Comparison of ENCODE assay signal across 9 cellular contexts in the genomic region with DNA sequence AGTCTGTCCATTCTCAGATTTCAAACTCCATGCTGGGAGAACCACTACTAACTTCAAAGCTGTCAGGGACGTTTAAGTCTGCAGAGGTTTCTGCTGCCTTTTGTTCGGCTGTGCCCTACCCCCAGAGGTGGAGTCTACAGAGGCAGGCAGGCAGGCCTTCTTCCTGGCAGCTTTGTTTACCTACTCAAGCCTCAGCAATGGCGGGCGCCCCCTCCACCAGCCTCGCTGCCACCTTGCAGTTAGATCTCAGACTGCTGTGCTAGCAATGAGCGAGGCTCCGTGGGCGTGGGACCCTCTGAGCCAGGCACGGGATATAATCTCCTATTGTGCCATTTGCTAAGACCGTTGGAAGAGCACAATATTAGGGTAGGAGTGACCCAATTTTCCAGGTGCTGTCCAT. TPM values are rescaled to one million over a fixed set of nuclear protein-coding genes. Genes with fewer than 3 reads are reported as not detected.
A peak's percentile ranks its signal among the peaks of the same experiment; 100 is the strongest.
DNase-seq lines count a peak whose midpoint lies in the region; FAIRE-seq and TF ChIP-seq lines count a peak whose summit lies in the region.
"Not testable (repeated sequence)": the region's sequence is repeated elsewhere in the genome, so short reads cannot be mapped to it uniquely, and the experiment has no call there.
"Had no signal": no experiment of that assay in that cellular context is flagged by ENCODE, and none has a peak within 500 bp of the region (broad histone marks: within the 10 kb centered on the region; RNA-seq: fewer than 3 reads in every experiment).

No MANE protein-coding gene starts in this region.

- not testable (repeated sequence) for H3K27ac ChIP-seq in BLaER1; coronary artery; kidney (ENCODE audit: low read depth in 2 of 2, low read length in 2 of 2)

- not testable (repeated sequence) for TF ChIP-seq CTCF in coronary artery (IDR thresholded peaks at IDR 0.05); kidney (IDR thresholded peaks at IDR 0.05; ENCODE audit: borderline replicate concordance, extremely low read depth, insufficient read depth); osteocyte (IDR thresholded peaks at IDR 0.05); type B pancreatic cell (conservative IDR thresholded peaks at IDR 0.05)

- H3K4me2 ChIP-seq in BLaER1 = peak overlapping the region; percentile 30

- H3K9me3 Mint-ChIP-seq in osteocyte (ENCODE audit: unreplicated experiment); type B pancreatic cell: not testable (repeated sequence)

- not testable (repeated sequence) for H3K9ac ChIP-seq in BLaER1; kidney (ENCODE audit: low read length in 2 of 2)

- peak; percentile 3 for DNase-seq in DMS53 treated with DMSO at 0.1 percent for 48 hours (lab: John Stamatoyannopoulos, UW; ENCODE audit: unreplicated experiment)
- DNase-seq in activated CD8-positive, alpha-beta memory T cell treated with anti-CD3 and anti-CD28 coated beads, Interleukin-2, amount 50 U/mL, for 48 hours = peak; percentile 42
- peak; percentile 11 for DNase-seq in coronary artery (ENCODE audit: low spot score)
- peak; percentile 51 for DNase-seq in kidney
- DNase-seq in osteocyte (ENCODE audit: extremely low spot score, unreplicated experiment) = peak; percentile 60
- DNase-seq in type B pancreatic cell (ENCODE audit: extremely low spot score, unreplicated experiment) = peak; percentile 44

- H3K27ac Mint-ChIP-seq in osteocyte (ENCODE audit: unreplicated experiment); type B pancreatic cell: not testable (repeated sequence)

- H3K4me3 Mint-ChIP-seq in osteocyte (ENCODE audit: unreplicated experiment); type B pancreatic cell: not testable (repeated sequence)

- H3K4me3 ChIP-seq in BLaER1; coronary artery; kidney (ENCODE audit: low read length in 2 of 2): not testable (repeated sequence)

- H3K4me1 ChIP-seq in BLaER1 = peaks cover 50% of the 10 kb centered on the region
- not testable (repeated sequence) for H3K4me1 ChIP-seq in kidney (ENCODE audit: control insufficient read depth in 1 of 2, insufficient read depth in 1 of 2, low read depth in 1 of 2, low read length in 2 of 2)

- not testable (repeated sequence) for H4K20me1 ChIP-seq in BLaER1

- H3K36me3 Mint-ChIP-seq in osteocyte (ENCODE audit: unreplicated experiment); type B pancreatic cell: not testable (repeated sequence)

- not testable (repeated sequence) for H3K4me1 Mint-ChIP-seq in osteocyte (ENCODE audit: unreplicated experiment); type B pancreatic cell (ENCODE audit: unreplicated experiment)

- H3K27me3 Mint-ChIP-seq in osteocyte (ENCODE audit: unreplicated experiment) = peaks cover 21% of the 10 kb centered on the region
- peaks cover 42% of the 10 kb centered on the region for H3K27me3 Mint-ChIP-seq in type B pancreatic cell

- H3K9me3 ChIP-seq in BLaER1; kidney (ENCODE audit: control insufficient read depth in 1 of 2, low read length in 2 of 2): not testable (repeated sequence)

- FAIRE-seq in kidney (lab: Jason Lieb, UNC) = not testable (repeated sequence)

- not testable (repeated sequence) for H3K27me3 ChIP-seq in BLaER1

- intact Hi-C loops in kidney (cut with DNase I) = not testable (repeated sequence)

- not testable (repeated sequence) for H3K36me3 ChIP-seq in BLaER1; kidney (ENCODE audit: control insufficient read depth in 1 of 2, insufficient read depth in 2 of 2, low read length in 2 of 2)

RNA-seq across cellular contexts. Expression of a gene that starts 27.5 kb away (rescaled TPM):
- 0.16 TPM for total RNA-seq in kidney
- polyA plus RNA-seq in kidney (ENCODE audit: insufficient read depth, low read depth, low replicate concordance) = 0.13 TPM
- total RNA-seq in osteocyte = 0.64 and 0.65 TPM in 2 replicates
- 0.10 and 0.19 TPM in 2 replicates for total RNA-seq in type B pancreatic cell (ENCODE audit: low replicate concordance)
- total RNA-seq: GM12878, GM23248 had no signal

Comparison
In these comparisons a context has a peak if more than half of its experiments do, and no peak if none do; other contexts are left out.
1. DNase-seq: peak in every context shown above with its lines; median percentile 60 in osteocyte; 51 in kidney; 44 in type B pancreatic cell; 42 in activated CD8-positive, alpha-beta memory T cell treated with anti-CD3 and anti-CD28 coated beads, Interleukin-2, amount 50 U/mL, for 48 hours; 11 in coronary artery; 3 in DMS53 treated with DMSO at 0.1 percent for 48 hours.